Comparison of ENCODE assay signal across 16 cellular contexts in the genomic region with DNA sequence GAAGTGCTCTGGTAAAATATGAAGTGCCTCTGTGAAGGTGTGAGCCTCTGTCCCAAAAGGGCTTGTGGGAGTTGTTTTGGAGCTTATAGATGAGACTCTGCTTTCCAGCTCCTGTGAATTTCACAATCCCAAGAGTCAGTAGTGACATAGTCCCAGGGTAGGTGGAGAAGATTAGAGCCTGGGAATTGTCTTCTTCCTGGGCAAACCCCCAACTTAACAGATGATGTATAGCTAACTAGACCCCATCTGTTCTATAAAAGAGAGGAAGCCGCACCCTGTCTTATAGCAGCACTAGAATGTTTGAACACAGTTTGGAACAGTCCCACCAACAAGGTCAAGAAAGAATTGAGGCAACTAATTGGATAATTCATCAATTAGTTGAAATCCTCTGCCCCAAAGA.
DNase-seq lines count a peak whose midpoint lies in the region; ATAC-seq and TF ChIP-seq lines count a peak whose summit lies in the region.
"Had no signal": no experiment of that assay in that cellular context is flagged by ENCODE, and none has a peak within 500 bp of the region (broad histone marks: within the 10 kb centered on the region; RNA-seq: fewer than 3 reads in every experiment).

No MANE protein-coding gene starts in this region.

- H3K27me3 Mint-ChIP-seq in progenitor cell of endocrine pancreas = peaks cover 3% of the 10 kb centered on the region
- H3K27me3 Mint-ChIP-seq: CD4-positive, CD25-positive, alpha-beta regulatory T cell had no signal

- H3K9me3 Mint-ChIP-seq in progenitor cell of endocrine pancreas (ENCODE audit: low read depth) = no peaks in the 10 kb centered on the region
- H3K9me3 Mint-ChIP-seq: CD4-positive, CD25-positive, alpha-beta regulatory T cell; GM23338 had no signal

- intact Hi-C loops in left colon (cut with DNase I, micrococcal nuclease) = no loop called here

- H3K4me3 Mint-ChIP-seq in progenitor cell of endocrine pancreas (ENCODE audit: low read depth) = no peak overlapping the region
- H3K4me3 Mint-ChIP-seq: CD4-positive, CD25-positive, alpha-beta regulatory T cell; GM23338 had no signal

- H3K27ac Mint-ChIP-seq in progenitor cell of endocrine pancreas = no peak overlapping the region
- H3K27ac Mint-ChIP-seq: CD4-positive, CD25-positive, alpha-beta regulatory T cell; GM23338 had no signal

- peak; percentile 57 for ATAC-seq in left colon
- ATAC-seq in GM21360 (IDR thresholded peaks at IDR 0.05; ENCODE audit: unreplicated experiment) = no peak
- no peak for ATAC-seq in GM18907 (IDR thresholded peaks at IDR 0.05; ENCODE audit: unreplicated experiment)
- ATAC-seq: GM23338 had no signal

- TF ChIP-seq CTCF in progenitor cell of endocrine pancreas (IDR thresholded peaks at IDR 0.05; ENCODE audit: unreplicated experiment) = no peak

- H3K36me3 Mint-ChIP-seq in progenitor cell of endocrine pancreas (ENCODE audit: insufficient read depth) = no peaks in the 10 kb centered on the region
- H3K36me3 Mint-ChIP-seq: CD4-positive, CD25-positive, alpha-beta regulatory T cell had no signal

- DNase-seq in DMS 273 treated with DMSO at 0.1 percent for 48 hours (lab: John Stamatoyannopoulos, UW) = peak; percentile 92
- DNase-seq in NCI-H446 treated with DMSO at 0.1 percent for 48 hours (lab: John Stamatoyannopoulos, UW) = peak; percentile 76
- DNase-seq in left colon = no peak
- DNase-seq in progenitor cell of endocrine pancreas (ENCODE audit: low spot score, unreplicated experiment) = no peak
- DNase-seq in germinal center (ENCODE audit: low spot score) = no peak
- DNase-seq: ACHN; CD4-positive, CD25-positive, alpha-beta regulatory T cell; DMS153; DMS79 treated with DMSO at 0.1 percent for 48 hours; EL; H7; IMR-90; KBM-7 had no signal

- H3K4me1 Mint-ChIP-seq in progenitor cell of endocrine pancreas (ENCODE audit: low read depth) = peaks cover 9% of the 10 kb centered on the region
- H3K4me1 Mint-ChIP-seq: GM23338 had no signal

Comparison
In these comparisons a context has a peak if more than half of its experiments do, and no peak if none do; other contexts are left out.
1. DNase-seq: peak in DMS 273 treated with DMSO at 0.1 percent for 48 hours (single experiment) and NCI-H446 treated with DMSO at 0.1 percent for 48 hours (single experiment); none in left colon (0 of 2), progenitor cell of endocrine pancreas (single experiment) and germinal center (single experiment).